Comparison of ENCODE assay signal across 25 cellular contexts in genomic region chr9:96029722-96030515, GRCh38.
A peak's percentile ranks its signal among the peaks of the same experiment; 100 is the strongest.
DNase-seq lines count a peak whose midpoint lies in the region; ATAC-seq and TF ChIP-seq lines count a peak whose summit lies in the region.
"Had no signal": no experiment of that assay in that cellular context is flagged by ENCODE, and none has a peak within 500 bp of the region (broad histone marks: within the 10 kb centered on the region; RNA-seq: fewer than 3 reads in every experiment).

No MANE protein-coding gene starts in this region.

- H4K91ac ChIP-seq in IMR-90 (ENCODE audit: insufficient read depth, low read depth, low read length): no peak overlapping the region

- H3K4me1 ChIP-seq in IMR-90 (ENCODE audit: control insufficient read depth, insufficient read depth, low read length): no peaks in the 10 kb centered on the region; the same call in 1 of the 2 replicates
- H3K4me1 ChIP-seq in stomach: peaks cover 25 to 50% (median 41%) of the 10 kb centered on the region in 4 donors

- no peak overlapping the region for H2BK120ac ChIP-seq in IMR-90 (ENCODE audit: low read depth, low read length)

- in situ Hi-C loops in IMR-90 (cut with MboI; ENCODE audit: low sequenced_read_pairs): no loop called here

- H4K8ac ChIP-seq in IMR-90 (ENCODE audit: low read depth in 2 of 2, low read length in 2 of 2): no peak overlapping the region

- H3K36me3 ChIP-seq in IMR-90 (ENCODE audit: control insufficient read depth, insufficient read depth, low read length) (no peaks in the 10 kb centered on the region), stomach (no peaks in the 10 kb centered on the region)

- H3K27me3 ChIP-seq in IMR-90 (ENCODE audit: control insufficient read depth, insufficient read depth, low read length) (peaks cover 62% of the 10 kb centered on the region), stomach (peaks cover 0 to 17% (median 8%) of the 10 kb centered on the region in 3 donors)

- no peak overlapping the region for H4K5ac ChIP-seq in IMR-90 (ENCODE audit: low read depth, low read length)

- H3K4me2 ChIP-seq in IMR-90 (ENCODE audit: low read depth, low read length): no peak overlapping the region
- H3K4me2 ChIP-seq: BLaER1 treated with 17β-estradiol and CSF1 and Interleukin-3, amounts not matched to agents 10 nM and 100 nM; KMS-11; SK-N-SH had no signal

- no peak overlapping the region for H3K14ac ChIP-seq in IMR-90 (replicated peaks; ENCODE audit: low read depth, low read length)

- 0 out of 2 replicates have a peak, but pooled peaks cover 5% of the 10 kb centered on the region for H4K20me1 ChIP-seq in IMR-90 (ENCODE audit: insufficient read depth, low read length)
- H4K20me1 ChIP-seq: BLaER1 treated with 17β-estradiol and CSF1 and Interleukin-3, amounts not matched to agents 10 nM and 100 nM had no signal

- no peak overlapping the region for H3K4ac ChIP-seq in IMR-90 (ENCODE audit: low read depth, low read length)

- no peak for ATAC-seq in IMR-90 (ENCODE audit: low read depth)
- ATAC-seq: PC-3 had no signal

- no peak overlapping the region for H2AK9ac ChIP-seq in IMR-90 (replicated peaks; ENCODE audit: low read depth, low read length, poor library complexity)

- peak overlapping the region in 2 of 3 experiments; percentile 64 to 85 for H3K27ac Mint-ChIP-seq in nephron

- CTCF ChIA-PET in IMR-90 (lab: Yijun Ruan, JAX): interaction anchor here (1.0 kb wide), 1 partner anchor 11 kb away, joined by 3 read pairs; no protein-coding TSS in a partner anchor

- no peak overlapping the region for H2AK5ac ChIP-seq in IMR-90 (ENCODE audit: low read depth, low read length)

- H3K9me3 Mint-ChIP-seq in nephron: peaks cover 5% of the 10 kb centered on the region

- dilution Hi-C loops in IMR-90 (cut with HindIII; ENCODE audit: low sequenced_read_pairs, unreplicated experiment): no loop called here

- POLR2A ChIA-PET in IMR-90 (lab: Charles Lee; ENCODE audit: unreplicated experiment): no interaction called here

- H3K4me3 ChIP-seq in IMR-90 (ENCODE audit: insufficient read depth, low read depth, low read length) (no peak overlapping the region), stomach (no peak overlapping the region), foreskin fibroblast (ENCODE audit: low read depth in 1 of 2, low read length in 2 of 2) (no peak overlapping the region)
- H3K4me3 ChIP-seq: BLaER1 treated with 17β-estradiol and CSF1 and Interleukin-3, amounts not matched to agents 10 nM and 100 nM had no signal

- no peaks in the 10 kb centered on the region for H3K79me1 ChIP-seq in IMR-90 (ENCODE audit: low read depth in 1 of 2, low read length in 2 of 2)

- no peak for TF ChIP-seq EP300 in stomach (IDR thresholded peaks at IDR 0.05)

- no peak overlapping the region for H3K9ac ChIP-seq in IMR-90 (ENCODE audit: low read depth, low read length)
- H3K9ac ChIP-seq: BLaER1 treated with 17β-estradiol and CSF1 and Interleukin-3, amounts not matched to agents 10 nM and 100 nM; KMS-11; SK-N-SH had no signal

- BruUV-seq in IMR-90 (replicated peaks; lab: Mats Ljungman, UMichigan): no TSS peak

- whole genome bisulfite sequencing in IMR-90 (ENCODE audit: extremely low coverage in 2 of 2, insufficient read length in 1 of 2), 2 experiments: 79% methylated on average over 4 of the region's 18 CpGs; no CpG with 5 or more reads in 1 of the 2 experiments
- 73 to 83% (median 82%) methylated on average over 18 of the region's 18 CpGs for WGBS in stomach, 5 donors

- TF ChIP-seq CTCF in 22Rv1 (IDR thresholded peaks at IDR 0.05) (no peak), IMR-90 (conservative IDR thresholded peaks at IDR 0.05; ENCODE audit: low read depth, low read length) (no peak), nephron (IDR thresholded peaks at IDR 0.05; ENCODE audit: unreplicated experiment in 3 of 3) (no peak), stomach (IDR thresholded peaks at IDR 0.05) (no peak), foreskin fibroblast (IDR thresholded peaks at IDR 0.05; ENCODE audit: low read depth, low read length) (no peak)

- no peaks in the 10 kb centered on the region for H3K36me3 Mint-ChIP-seq in nephron (ENCODE audit: low read depth)

- peaks cover 55% of the 10 kb centered on the region for H3K27me3 Mint-ChIP-seq in nephron (ENCODE audit: low read depth)

- H3K56ac ChIP-seq in IMR-90 (ENCODE audit: extremely low read depth, insufficient read depth, low read length): no peak overlapping the region

- H3K4me1 Mint-ChIP-seq in nephron: peaks cover 25% of the 10 kb centered on the region

- DNase-seq in IMR-90: no peak
- peak; percentile 59 for DNase-seq in stomach
- no peak for DNase-seq in KG1 (lab: John Stamatoyannopoulos, UW)
- no peak for DNase-seq in kidney glomerular epithelial cell (lab: John Stamatoyannopoulos, UW)
- no peak for DNase-seq in foreskin fibroblast
- DNase-seq: AML-193; COR-L47; DMS53; H7; NCI-H1048; NCI-H1436; NCI-H187; NCI-H2081 treated with DMSO at 0.1 percent for 48 hours; NCI-H2171; NCI-H226; NCI-H510A; NCI-H82; NK-92 treated with Interleukin-12 subunit alpha and Interleukin-12 subunit beta, amount 100 ng/mL, for 24 hours; PC-3; SK-N-SH had no signal

- TF ChIP-seq POLR2A in IMR-90 (IDR thresholded peaks at IDR 0.05; ENCODE audit: low read depth, low read length) (no peak), stomach (IDR thresholded peaks at IDR 0.05) (no peak)

- no peak for TF ChIP-seq RAD21 in IMR-90 (IDR thresholded peaks at IDR 0.05; ENCODE audit: low read length)

- peaks cover 5% of the 10 kb centered on the region; the same call in 1 of the 2 replicates for H3K9me3 ChIP-seq in IMR-90 (ENCODE audit: control insufficient read depth, insufficient read depth, low read length)
- H3K9me3 ChIP-seq in stomach: no peaks in the 10 kb centered on the region
- H3K9me3 ChIP-seq: SK-N-SH had no signal

- no peak overlapping the region for H2BK20ac ChIP-seq in IMR-90 (ENCODE audit: low read depth, low read length)

- H3K27ac ChIP-seq in 22Rv1: peak overlapping the region; percentile 74; the same call in 1 of the 2 replicates
- no peak overlapping the region for H3K27ac ChIP-seq in IMR-90 (ENCODE audit: insufficient read depth, low read length)
- H3K27ac ChIP-seq in stomach: peak overlapping the region in 4 of 5 donors; percentile 41 to 74 (median 70)
- H3K27ac ChIP-seq: BLaER1 treated with 17β-estradiol and CSF1 and Interleukin-3, amounts not matched to agents 10 nM and 100 nM; KMS-11 had no signal

- H2BK15ac ChIP-seq in IMR-90 (ENCODE audit: low read depth, low read length): no peak overlapping the region

- no peak overlapping the region for H3K23ac ChIP-seq in IMR-90 (ENCODE audit: low read depth, low read length)

- no peak overlapping the region for H2AFZ ChIP-seq in IMR-90 (replicated peaks; ENCODE audit: low read length, poor library complexity)

- intact Hi-C loops in IMR-90 (cut with micrococcal nuclease) (loop anchor here (10.0 kb wide), 1 partner anchor 185 kb away; no protein-coding TSS in a partner anchor), stomach (cut with DNase I; ENCODE audit: low total_unique reads) (no loop called here)

- H3K9me1 ChIP-seq in IMR-90 (ENCODE audit: insufficient read depth, low read length): no peaks in the 10 kb centered on the region

- peak overlapping the region in 1 of 3 experiments; percentile 40 for H3K4me3 Mint-ChIP-seq in nephron
- H3K4me3 Mint-ChIP-seq: CD4-positive, alpha-beta memory T cell had no signal

- H3K18ac ChIP-seq in IMR-90 (ENCODE audit: low read depth, low read length): no peak overlapping the region

- H2BK5ac ChIP-seq in IMR-90 (ENCODE audit: low read depth, low read length, poor library complexity, severe bottlenecking): no peak overlapping the region

TF ChIP-seq in IMR-90, 13 proteins besides CTCF, POLR2A, EP300 and RAD21:
- TF ChIP-seq MAFK (IDR thresholded peaks at IDR 0.05; ENCODE audit: low read depth, low read length) (peak; percentile 46; the same call in 1 of the 2 replicates), USF2 (IDR thresholded peaks at IDR 0.05; ENCODE audit: low read depth, low read length) (no peak), CEBPB (IDR thresholded peaks at IDR 0.05; ENCODE audit: low read depth, low read length) (no peak), SMC3 (IDR thresholded peaks at IDR 0.05; ENCODE audit: low read depth, low read length) (no peak)
TF ChIP-seq in IMR-90: peak in this region for 1.
